ENCODE assay signal across 14 cellular contexts in genomic region chrX:17635231-17635630, GRCh38.
A peak's percentile ranks its signal among the peaks of the same experiment; 100 is the strongest.
DNase-seq lines count a peak whose midpoint lies in the region; ATAC-seq and FAIRE-seq lines count a peak whose summit lies in the region.
"Had no signal": no experiment of that assay in that cellular context is flagged by ENCODE, and none has a peak within 500 bp of the region (broad histone marks: within the 10 kb centered on the region; RNA-seq: fewer than 3 reads in every experiment).

No MANE protein-coding gene starts in this region.

- H3K4me1 ChIP-seq in iPS-15b (ENCODE audit: control insufficient read depth, insufficient read depth, low read length) (peaks cover 11% of the 10 kb centered on the region), small intestine (ENCODE audit: control insufficient read depth in 2 of 2, insufficient read depth in 1 of 2, low read depth in 1 of 2, low read length in 1 of 2) (peaks cover 0 to 3% of the 10 kb centered on the region in 2 donors)

- H3K9ac ChIP-seq in iPS-15b (ENCODE audit: low read depth, low read length), result no peak overlapping the region

- DNase-seq in NCI-H345 (lab: John Stamatoyannopoulos, UW), result peak; percentile 62
- DNase-seq in NCI-H345 treated with DMSO at 0.1 percent for 48 hours (lab: John Stamatoyannopoulos, UW; ENCODE audit: unreplicated experiment), result no peak
- peak; percentile 39 to 61 for DNase-seq in SHP77 (lab: John Stamatoyannopoulos, UW)
- peak; percentile 55 for DNase-seq in small intestine
- no peak for DNase-seq in T-helper 1 cell
- no peak for DNase-seq in KG1 (lab: John Stamatoyannopoulos, UW)
- DNase-seq: ACHN; activated CD4-positive, alpha-beta T cell treated with anti-CD3 and anti-CD28 coated beads, Interleukin-2, amount 50 U/mL, for 48 hours; Karpas-422; stimulated activated CD4-positive, alpha-beta T cell treated with anti-CD3 and anti-CD28 coated beads, Interleukin-15, amount 100 ng/mL, for 24 hours had no signal

- no peak for FAIRE-seq in small intestine (lab: Jason Lieb, UNC)
- FAIRE-seq: RCC 7860 had no signal

- H3K27me3 ChIP-seq in iPS-15b (ENCODE audit: control insufficient read depth, insufficient read depth, low read length) (no peaks in the 10 kb centered on the region), small intestine (ENCODE audit: control insufficient read depth in 2 of 2, insufficient read depth in 2 of 2, low read length in 2 of 2) (no peaks in the 10 kb centered on the region)

- H3K9me3 ChIP-seq in iPS-15b (ENCODE audit: control insufficient read depth, insufficient read depth, low read length) (no peaks in the 10 kb centered on the region), small intestine (ENCODE audit: control insufficient read depth, low read depth) (no peaks in the 10 kb centered on the region)
- H3K9me3 ChIP-seq: stomach had no signal

- no peak for ATAC-seq in HG02588 (IDR thresholded peaks at IDR 0.05; ENCODE audit: unreplicated experiment)

- H3K36me3 ChIP-seq in iPS-15b (ENCODE audit: control insufficient read depth, insufficient read depth, low read length) (no peaks in the 10 kb centered on the region), small intestine (ENCODE audit: control insufficient read depth in 2 of 2, insufficient read depth in 2 of 2, low read length in 2 of 2) (no peaks in the 10 kb centered on the region)
- H3K36me3 ChIP-seq: stomach had no signal

- H3K4me3 ChIP-seq in iPS-15b (ENCODE audit: low read depth, low read length) (peak overlapping the region; percentile 20), small intestine (ENCODE audit: low read depth in 1 of 2, low read length in 2 of 2) (no peak overlapping the region)
- H3K4me3 ChIP-seq: stomach had no signal

- 15 to 46% (median 45%) methylated on average over 5 of the region's 5 CpGs for WGBS in small intestine, 3 donors

- H3K27ac ChIP-seq in small intestine (ENCODE audit: low read depth in 1 of 2, low read length in 1 of 2), result peak overlapping the region in 1 of 2 donors; percentile 67

Comparison
In these comparisons a context has a peak if more than half of its experiments do, and no peak if none do; other contexts are left out.
1. DNase-seq: peak in NCI-H345 (single experiment), SHP77 (2 of 2) and small intestine (single experiment); none in NCI-H345 treated with DMSO at 0.1 percent for 48 hours (single experiment), T-helper 1 cell (0 of 5) and KG1 (single experiment).